1 cellular context compared by ENCODE assay signal in the genomic region with DNA sequence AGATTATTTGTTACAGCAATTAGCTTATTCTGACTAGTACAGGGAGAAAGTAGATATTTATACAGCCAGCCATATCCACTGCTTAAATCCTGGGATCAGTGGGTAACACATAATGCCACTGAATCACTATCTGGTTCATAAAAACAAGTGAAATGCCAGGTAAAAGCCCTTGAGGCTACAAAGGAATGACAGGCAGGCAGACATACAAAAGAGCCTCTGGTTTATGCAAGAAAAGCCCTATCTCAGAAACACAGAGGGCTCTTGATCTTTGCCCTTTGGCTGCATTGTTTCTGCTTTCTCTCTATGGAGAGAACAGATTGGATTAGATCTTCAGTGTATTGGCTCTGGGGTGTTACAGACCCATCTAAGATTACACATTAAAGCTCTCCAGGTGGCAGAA.
TF ChIP-seq lines count a peak whose summit lies in the region.

No MANE protein-coding gene starts in this region.

TF ChIP-seq in H1, 55 proteins besides CTCF, POLR2A, EP300 and RAD21 (continued from another document):
- TF ChIP-seq BCL11A (IDR thresholded peaks at IDR 0.05; ENCODE audit: low read depth in 2 of 2, low read length in 2 of 2) = peak; percentile 13 to 83
- TF ChIP-seq BACH1 (IDR thresholded peaks at IDR 0.05; ENCODE audit: low read length) = no peak
- peak; percentile 96 for TF ChIP-seq TCF12 (IDR thresholded peaks at IDR 0.05; ENCODE audit: low read depth, low read length)
- peak; percentile 79 for TF ChIP-seq NANOG (IDR thresholded peaks at IDR 0.05; ENCODE audit: insufficient read depth, low read depth, low read length, poor library complexity, severe bottlenecking)
- 0 out of 2 replicates have a peak, but pooled peaks have one; percentile 20 for TF ChIP-seq TEAD4 (IDR thresholded peaks at IDR 0.05; ENCODE audit: low read depth, low read length)
- TF ChIP-seq TAF7 (optimal IDR thresholded peaks at IDR 0.05; ENCODE audit: borderline replicate concordance, low read depth, low read length) = no peak
- TF ChIP-seq GABPA (IDR thresholded peaks at IDR 0.05; ENCODE audit: borderline replicate concordance, insufficient read depth, low read length) = no peak
